9 cellular contexts compared by ENCODE assay signal in genomic region chr17:73291260-73291801, GRCh38. TPM values are rescaled to one million over a fixed set of nuclear protein-coding genes. Genes with fewer than 3 reads are reported as not detected.
DNase-seq lines count a peak whose midpoint lies in the region; ATAC-seq, FAIRE-seq and TF ChIP-seq lines count a peak whose summit lies in the region.
"Had no signal": no experiment of that assay in that cellular context is flagged by ENCODE, and none has a peak within 500 bp of the region (broad histone marks: within the 10 kb centered on the region; RNA-seq: fewer than 3 reads in every experiment).

No MANE protein-coding gene starts in this region.

- TF ChIP-seq CTCF in GM06990 (IDR thresholded peaks at IDR 0.05; ENCODE audit: insufficient read depth, low read length, poor library complexity, severe bottlenecking) (no peak), kidney (IDR thresholded peaks at IDR 0.05; ENCODE audit: borderline replicate concordance, extremely low read depth, insufficient read depth) (no peak)

- no peaks in the 10 kb centered on the region for H3K9me3 ChIP-seq in kidney (ENCODE audit: control insufficient read depth in 1 of 2, low read length in 2 of 2)

- peak overlapping the region; percentile 60 for H3K4me3 ChIP-seq in GM06990 (replicated peaks; ENCODE audit: low read depth, low read length)
- no peak overlapping the region for H3K4me3 ChIP-seq in kidney (ENCODE audit: low read length in 2 of 2)

- ATAC-seq in GM21576 (IDR thresholded peaks at IDR 0.05; ENCODE audit: unreplicated experiment), result peak; percentile 88

- H3K27ac ChIP-seq in angular gyrus (ENCODE audit: low read depth, low read length) (peak overlapping the region; percentile 56), kidney (ENCODE audit: low read depth in 2 of 2, low read length in 2 of 2) (peak overlapping the region; percentile 89 to 92), temporal lobe (ENCODE audit: low read depth, low read length) (peak overlapping the region; percentile 30)

- H3K27me3 ChIP-seq in GM06990 (replicated peaks; ENCODE audit: control insufficient read depth, insufficient read depth, low read length), result no peaks in the 10 kb centered on the region

- peak; percentile 69 for DNase-seq in GM06990 (ENCODE audit: extremely low read depth, insufficient read length)
- peak; percentile 86 for DNase-seq in HS-5 (ENCODE audit: low read depth)
- DNase-seq in kidney, result peak; percentile 89
- no peak for DNase-seq in NAMALWA (ENCODE audit: low spot score)
- DNase-seq in DMS53 (lab: John Stamatoyannopoulos, UW), result no peak

- intact Hi-C loops in kidney (cut with DNase I), result no loop called here

- no peak for FAIRE-seq in kidney (lab: Jason Lieb, UNC)

- H3K4me1 ChIP-seq in kidney (ENCODE audit: control insufficient read depth in 1 of 2, insufficient read depth in 1 of 2, low read depth in 1 of 2, low read length in 2 of 2), result peaks cover 44 to 49% of the 10 kb centered on the region in 2 donors

- H3K36me3 ChIP-seq in GM06990 (ENCODE audit: control insufficient read depth, insufficient read depth, low read length) (no peaks in the 10 kb centered on the region), kidney (ENCODE audit: control insufficient read depth in 1 of 2, insufficient read depth in 2 of 2, low read length in 2 of 2) (no peaks in the 10 kb centered on the region)

- peak overlapping the region in 1 of 2 donors; percentile 65 for H3K9ac ChIP-seq in kidney (ENCODE audit: low read length in 2 of 2)

RNA-seq across cellular contexts. Expression of gene CDC42EP4, which starts 20.5 kb away (rescaled TPM):
- total RNA-seq in kidney (76.9 TPM), temporal lobe (59.3 TPM)
- 26.2 TPM for polyA plus RNA-seq in kidney (ENCODE audit: insufficient read depth, low read depth, low replicate concordance)

RNA-seq across cellular contexts. Expression of gene CPSF4L, which starts 29.7 kb away (rescaled TPM):
- total RNA-seq in kidney (not detected), temporal lobe (not detected)
- not detected for polyA plus RNA-seq in kidney (ENCODE audit: insufficient read depth, low read depth, low replicate concordance)
- total RNA-seq: SK-MEL-5 had no signal

Comparison
In these comparisons a context has a peak if more than half of its experiments do, and no peak if none do; other contexts are left out.
1. DNase-seq: peak in GM06990 (single experiment), HS-5 (single experiment) and kidney (single experiment); none in NAMALWA (single experiment) and DMS53 (single experiment).
2. H3K27ac ChIP-seq: peak in every context shown above with its lines; median percentile 90 in kidney; 56 in angular gyrus; 30 in temporal lobe.